In genomic region chr1:54403808-54404261, GRCh38 we compare ENCODE assay signal across 8 cellular contexts. TPM values are rescaled to one million over a fixed set of nuclear protein-coding genes. Genes with fewer than 3 reads are reported as not detected.
DNase-seq lines count a peak whose midpoint lies in the region; ATAC-seq and TF ChIP-seq lines count a peak whose summit lies in the region.

No MANE protein-coding gene starts in this region.

- peaks cover 72 to 76% (median 76%) of the 10 kb centered on the region in 3 donors for H3K4me1 Mint-ChIP-seq in T-cell

- WGBS in spleen, 5 donors: 13 to 20% (median 14%) methylated on average over 9 to 10 of the region's 10 CpGs

- ATAC-seq in T-cell (replicated peaks in 1 of 4): no peak
- no peak for ATAC-seq in HG02938 (IDR thresholded peaks at IDR 0.05; ENCODE audit: unreplicated experiment)
- ATAC-seq in GM21529 (IDR thresholded peaks at IDR 0.05; ENCODE audit: unreplicated experiment): no peak

- POLR2A ChIA-PET in T-cell (lab: Charles Lee): interaction anchor here (0.5 to 0.6 kb wide), 2 partner anchors 150 to 322 kb away, joined by 3 to 5 read pairs; no protein-coding TSS in a partner anchor

- H3K27me3 Mint-ChIP-seq in T-cell: no peaks in the 10 kb centered on the region

- CTCF ChIA-PET in T-cell (lab: Charles Lee): interaction anchor here (0.5 to 0.7 kb wide), 5 partner anchors 45 to 363 kb away, joined by 3 to 5 read pairs (median 4); no protein-coding TSS in a partner anchor

- intact Hi-C loops in spleen (cut with DNase I; ENCODE audit: low total_unique reads): no loop called here

- peaks cover 0 to 41% (median 18%) of the 10 kb centered on the region in 6 donors for H3K36me3 ChIP-seq in spleen

- H3K4me3 ChIP-seq in fibroblast of pulmonary artery (replicated peaks; ENCODE audit: low read depth, low read length) (peak overlapping the region; percentile 61), spleen (peak overlapping the region in 6 of 8 donors; percentile 21 to 95 (median 91))

- H3K9me3 ChIP-seq in spleen: no peaks in the 10 kb centered on the region

- H3K27ac ChIP-seq in spleen: peak overlapping the region in 3 of 8 donors; percentile 3 to 94 (median 14)

- H3K36me3 Mint-ChIP-seq in T-cell: peaks cover 46% of the 10 kb centered on the region

- peak; percentile 56 for DNase-seq in NK-92 treated with Interleukin-12 subunit alpha and Interleukin-12 subunit beta, amount 100 ng/mL, for 24 hours (lab: John Stamatoyannopoulos, UW)
- DNase-seq in NK-92 (lab: John Stamatoyannopoulos, UW; ENCODE audit: unreplicated experiment): no peak
- DNase-seq in T-cell: no peak
- DNase-seq in fibroblast of pulmonary artery (ENCODE audit: low read depth): peak; percentile 54
- DNase-seq in spleen: peak; percentile 46
- DNase-seq in NCI-H2196 (lab: John Stamatoyannopoulos, UW; ENCODE audit: unreplicated experiment): no peak

- H3K9me3 Mint-ChIP-seq in T-cell: no peaks in the 10 kb centered on the region

- peaks cover 19 to 76% (median 55%) of the 10 kb centered on the region in 6 donors for H3K4me1 ChIP-seq in spleen

- H3K4me3 Mint-ChIP-seq in T-cell: peak overlapping the region; percentile 84 to 87 (median 84)

- no peak for TF ChIP-seq CTCF in fibroblast of pulmonary artery (IDR thresholded peaks at IDR 0.05; ENCODE audit: low read length, missing control alignments)
- no peak for TF ChIP-seq CTCF in spleen (IDR thresholded peaks at IDR 0.05 in 8 of 11, conservative IDR thresholded peaks at IDR 0.05 in 3 of 11)

- H3K27me3 ChIP-seq in spleen (replicated peaks in 1 of 7): peaks cover 0 to 15% (median 0%) of the 10 kb centered on the region in 7 donors

- no peak for TF ChIP-seq POLR2A in spleen (IDR thresholded peaks at IDR 0.05)

- peak overlapping the region; percentile 67 to 85 for H3K27ac Mint-ChIP-seq in T-cell

RNA-seq across cellular contexts. Expression of gene SSBP3, which starts 2.4 kb away (rescaled TPM):
- 10 to 100 TPM; 51.5 to 84.5 (median 69.2) TPM for total RNA-seq in T-cell
- 10 to 100 TPM; 24.4 to 73.5 (median 55.4) TPM for total RNA-seq in spleen
- 10 to 100 TPM; 14.4 to 22.1 (median 14.9) TPM for polyA plus RNA-seq in spleen

Comparison
In these comparisons a context has a peak if more than half of its experiments do, and no peak if none do; other contexts are left out.
1. DNase-seq: peak in NK-92 treated with Interleukin-12 subunit alpha and Interleukin-12 subunit beta, amount 100 ng/mL, for 24 hours (single experiment), fibroblast of pulmonary artery (single experiment) and spleen (single experiment); none in NK-92 (single experiment), T-cell (0 of 34) and NCI-H2196 (single experiment).